Comparison of ENCODE assay signal across 1 cellular context in the genomic region with DNA sequence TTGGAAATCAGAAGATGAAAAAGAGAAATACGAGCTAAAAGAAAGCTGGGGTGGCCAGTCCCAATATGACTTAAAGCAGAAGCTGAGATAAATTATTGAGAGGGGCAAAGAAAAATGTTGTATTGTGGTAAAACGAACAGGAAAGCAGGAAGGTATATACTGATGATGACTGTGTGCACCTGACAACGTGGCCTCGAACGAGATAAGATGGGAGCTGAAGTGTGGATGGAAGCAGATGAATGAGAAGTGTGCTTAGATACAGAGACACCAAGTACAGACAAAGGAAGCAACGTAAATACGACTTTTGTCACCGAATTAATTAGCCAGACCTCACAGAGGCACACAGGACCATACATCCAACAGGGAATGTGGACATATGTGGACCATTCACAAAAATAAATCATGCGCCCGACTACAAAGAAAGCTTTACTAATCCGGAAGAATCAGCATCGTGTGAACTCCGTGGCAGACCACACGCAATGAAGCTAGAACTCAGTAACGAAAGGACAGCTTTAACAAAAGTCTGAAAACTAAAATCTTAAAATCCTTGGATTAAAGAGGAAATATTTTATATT.
TF ChIP-seq lines count a peak whose summit lies in the region.

No MANE protein-coding gene starts in this region.

TF ChIP-seq in IMR-90, 13 proteins besides CTCF, POLR2A, EP300 and RAD21:
- TF ChIP-seq USF2 (IDR thresholded peaks at IDR 0.05; ENCODE audit: low read depth, low read length) (no peak), RCOR1 (IDR thresholded peaks at IDR 0.05; ENCODE audit: insufficient replicate concordance, low read length) (no peak), MAZ (IDR thresholded peaks at IDR 0.05; ENCODE audit: borderline replicate concordance, low read depth, low read length) (no peak), MXI1 (IDR thresholded peaks at IDR 0.05; ENCODE audit: borderline replicate concordance, low read depth, low read length) (no peak), CEBPB (IDR thresholded peaks at IDR 0.05; ENCODE audit: low read depth, low read length) (no peak), SMC3 (IDR thresholded peaks at IDR 0.05; ENCODE audit: low read depth, low read length) (no peak)
TF ChIP-seq in IMR-90: peak in this region for 0.
